In the genomic region with DNA sequence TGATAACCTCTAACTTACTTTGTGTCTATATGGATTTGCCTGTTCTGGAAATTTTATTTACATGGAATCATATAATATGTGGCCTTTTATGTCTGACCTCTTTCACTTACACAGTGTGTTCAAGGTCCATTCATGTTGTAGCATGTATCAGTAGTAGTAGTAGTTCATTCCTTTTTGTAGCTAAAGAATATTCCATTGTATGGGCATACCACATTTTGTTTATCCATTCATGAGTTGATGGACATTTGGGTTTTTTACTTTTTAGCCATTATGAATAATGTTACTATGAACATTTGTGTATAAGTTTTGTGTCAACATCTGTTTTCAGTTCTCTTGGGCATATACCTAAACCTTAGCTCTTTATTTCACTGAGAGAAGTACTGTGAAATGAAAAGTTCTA, we compare ENCODE assay signal across 19 cellular contexts. TPM values are rescaled to one million over a fixed set of nuclear protein-coding genes. Genes with fewer than 3 reads are reported as not detected.
DNase-seq lines count a peak whose midpoint lies in the region; ATAC-seq, FAIRE-seq and TF ChIP-seq lines count a peak whose summit lies in the region.
"Had no signal": no experiment of that assay in that cellular context is flagged by ENCODE, and none has a peak within 500 bp of the region (broad histone marks: within the 10 kb centered on the region; RNA-seq: fewer than 3 reads in every experiment).

No MANE protein-coding gene starts in this region.

- H3K9me2 ChIP-seq in SK-N-SH: no peaks in the 10 kb centered on the region

- CTCF ChIA-PET in SK-N-SH (lab: Yijun Ruan, JAX): interaction anchor here (1.0 to 3.9 kb wide), 2 partner anchors 8 to 11 kb away, joined by 3 to 15 read pairs; partner anchors contain the start of gene BBS5

- no peaks in the 10 kb centered on the region for H3F3A ChIP-seq in SK-N-SH (replicated peaks; ENCODE audit: insufficient read depth)

- FAIRE-seq in GM19239 (lab: Jason Lieb, UNC): peak; percentile 35
- FAIRE-seq in islet of Langerhans (lab: Jason Lieb, UNC): peak; percentile 84
- FAIRE-seq: GM12891 had no signal

- no peak overlapping the region for H2AFZ ChIP-seq in SK-N-SH (ENCODE audit: low read depth)

- H3K9me3 ChIP-seq in SK-N-SH: no peaks in the 10 kb centered on the region
- H3K9me3 ChIP-seq: BE2C, BLaER1 had no signal

- H3K36me3 ChIP-seq in SK-N-SH (replicated peaks in 1 of 2; ENCODE audit: control insufficient read depth in 1 of 2, insufficient read depth in 2 of 2, low read length in 1 of 2): peaks cover 28 to 40% of the 10 kb centered on the region in 2 experiments
- H3K36me3 ChIP-seq: BE2C, BLaER1 had no signal

- TF ChIP-seq RAD21 in SK-N-SH (IDR thresholded peaks at IDR 0.05; ENCODE audit: low read length): no peak

- H3K4me3 ChIP-seq in SK-N-SH (ENCODE audit: low read depth in 2 of 2, low read length in 1 of 2): no peak overlapping the region
- H3K4me3 ChIP-seq: BLaER1 had no signal

- no peaks in the 10 kb centered on the region for H3K79me2 ChIP-seq in SK-N-SH (ENCODE audit: insufficient read depth)

- ATAC-seq in SK-N-SH treated with all-trans-retinoic acid at 6 μM for 48 hours: no peak

- no peak for TF ChIP-seq CTCF in SK-N-SH (IDR thresholded peaks at IDR 0.05)
- no peak for TF ChIP-seq CTCF in GM20000 (IDR thresholded peaks at IDR 0.05; ENCODE audit: extremely low read depth, missing control alignments)

- TF ChIP-seq EP300 in SK-N-SH (IDR thresholded peaks at IDR 0.05; ENCODE audit: borderline replicate concordance in 1 of 2, low read depth in 1 of 2, low read length in 1 of 2): no peak

- no peak for DNase-seq in SK-N-SH
- DNase-seq in GM19239 (ENCODE audit: insufficient read length, low spot score): no peak
- no peak for DNase-seq in NCI-H748 (lab: John Stamatoyannopoulos, UW; ENCODE audit: unreplicated experiment)
- no peak for DNase-seq in GM20000 (ENCODE audit: low spot score)
- DNase-seq: ACHN; BE2C; C1 segment of cervical spinal cord; CD4-positive, alpha-beta memory T cell; CD4-positive, CD25-positive, alpha-beta regulatory T cell; CD8-positive, alpha-beta memory T cell; COR-L47; DMS79 treated with DMSO at 0.1 percent for 48 hours; GF-D8 had no signal

- H3K27ac ChIP-seq in SK-N-SH (ENCODE audit: low read depth in 2 of 2, low read length in 1 of 2): no peak overlapping the region
- H3K27ac ChIP-seq: 22Rv1, BLaER1 had no signal

- no peak overlapping the region for H3K9ac ChIP-seq in SK-N-SH
- H3K9ac ChIP-seq: BLaER1 had no signal

- H3K4me1 ChIP-seq in SK-N-SH (ENCODE audit: control insufficient read depth in 1 of 2, insufficient read depth in 2 of 2, low read depth in 1 of 2, low read length in 1 of 2): no peaks in the 10 kb centered on the region
- H3K4me1 ChIP-seq: BE2C, BLaER1 had no signal

- H4K20me1 ChIP-seq in SK-N-SH (ENCODE audit: insufficient read depth): no peaks in the 10 kb centered on the region
- H4K20me1 ChIP-seq: BLaER1 had no signal

- POLR2A ChIA-PET in SK-N-SH (lab: Yijun Ruan, JAX): no interaction called here

- H3K27me3 ChIP-seq in SK-N-SH (ENCODE audit: insufficient read depth): no peaks in the 10 kb centered on the region
- H3K27me3 ChIP-seq: BE2C, BLaER1 had no signal

- H3K4me2 ChIP-seq in SK-N-SH: no peak overlapping the region
- H3K4me2 ChIP-seq: BLaER1 had no signal

TF ChIP-seq in SK-N-SH treated with all-trans-retinoic acid at 6 μM for 48 hours, 23 proteins besides CTCF, POLR2A, EP300 and RAD21:
- peak; percentile 92 for TF ChIP-seq ZNF8 (CRISPR knock-in tag; IDR thresholded peaks at IDR 0.05)
- TF ChIP-seq, protein P1, sequence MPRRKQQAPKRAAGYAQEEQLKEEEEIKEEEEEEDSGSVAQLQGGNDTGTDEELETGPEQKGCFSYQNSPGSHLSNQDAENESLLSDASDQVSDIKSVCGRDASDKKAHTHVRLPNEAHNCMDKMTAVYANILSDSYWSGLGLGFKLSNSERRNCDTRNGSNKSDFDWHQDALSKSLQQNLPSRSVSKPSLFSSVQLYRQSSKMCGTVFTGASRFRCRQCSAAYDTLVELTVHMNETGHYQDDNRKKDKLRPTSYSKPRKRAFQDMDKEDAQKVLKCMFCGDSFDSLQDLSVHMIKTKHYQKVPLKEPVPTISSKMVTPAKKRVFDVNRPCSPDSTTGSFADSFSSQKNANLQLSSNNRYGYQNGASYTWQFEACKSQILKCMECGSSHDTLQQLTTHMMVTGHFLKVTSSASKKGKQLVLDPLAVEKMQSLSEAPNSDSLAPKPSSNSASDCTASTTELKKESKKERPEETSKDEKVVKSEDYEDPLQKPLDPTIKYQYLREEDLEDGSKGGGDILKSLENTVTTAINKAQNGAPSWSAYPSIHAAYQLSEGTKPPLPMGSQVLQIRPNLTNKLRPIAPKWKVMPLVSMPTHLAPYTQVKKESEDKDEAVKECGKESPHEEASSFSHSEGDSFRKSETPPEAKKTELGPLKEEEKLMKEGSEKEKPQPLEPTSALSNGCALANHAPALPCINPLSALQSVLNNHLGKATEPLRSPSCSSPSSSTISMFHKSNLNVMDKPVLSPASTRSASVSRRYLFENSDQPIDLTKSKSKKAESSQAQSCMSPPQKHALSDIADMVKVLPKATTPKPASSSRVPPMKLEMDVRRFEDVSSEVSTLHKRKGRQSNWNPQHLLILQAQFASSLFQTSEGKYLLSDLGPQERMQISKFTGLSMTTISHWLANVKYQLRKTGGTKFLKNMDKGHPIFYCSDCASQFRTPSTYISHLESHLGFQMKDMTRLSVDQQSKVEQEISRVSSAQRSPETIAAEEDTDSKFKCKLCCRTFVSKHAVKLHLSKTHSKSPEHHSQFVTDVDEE (CRISPR knock-in tag; IDR thresholded peaks at IDR 0.05): no peak
TF ChIP-seq in SK-N-SH treated with all-trans-retinoic acid at 6 μM for 48 hours: peak in this region for 1.

TF ChIP-seq in SK-N-SH, 30 proteins besides CTCF, POLR2A, EP300 and RAD21:
- TF ChIP-seq RCOR1 (IDR thresholded peaks at IDR 0.05; ENCODE audit: low read length): no peak
- TF ChIP-seq IRF3 (IDR thresholded peaks at IDR 0.05; ENCODE audit: low read depth, low read length): no peak

RNA-seq across cellular contexts. Expression of gene BBS5, which starts 11.5 kb away (rescaled TPM):
- polyA plus RNA-seq in SK-N-SH (2012; rRNA removed): 3.8 TPM in 2 replicates
- polyA plus RNA-seq in SK-N-SH (2012; cell fraction: cytosol; rRNA removed): 3.0 and 3.7 TPM in 2 replicates
- 12.4 and 16.1 TPM in 2 replicates for polyA plus RNA-seq in SK-N-SH (2012; cell fraction: nucleus; rRNA removed)

RNA-seq across cellular contexts. Expression of gene KLHL41, which starts 18.7 kb away (rescaled TPM):
- 0.26 and 0.42 TPM in 2 replicates for polyA plus RNA-seq in SK-N-SH (2012; rRNA removed)
- 0.29 and 0.30 TPM in 2 replicates for polyA plus RNA-seq in SK-N-SH (2012; cell fraction: cytosol; rRNA removed)
- polyA plus RNA-seq in SK-N-SH (2012; cell fraction: nucleus; rRNA removed): 0.47 and 0.80 TPM in 2 replicates
- polyA plus RNA-seq: CD14-positive monocyte; CD8-positive, alpha-beta memory T cell had no signal
